Comparison of ENCODE assay signal across 25 cellular contexts in genomic region chr5:78995521-78995920, GRCh38.
"Had no signal": no experiment of that assay in that cellular context is flagged by ENCODE, and none has a peak within 500 bp of the region (broad histone marks: within the 10 kb centered on the region; RNA-seq: fewer than 3 reads in every experiment).

No MANE protein-coding gene starts in this region.

- H3K27ac ChIP-seq: ovary, parathyroid adenoma, psoas muscle, right lobe of liver, sigmoid colon, stomach, thoracic aorta, thyroid gland, tibial nerve, upper lobe of right lung, uterus had no signal

- H3K27me3 ChIP-seq: ovary, right lobe of liver, sigmoid colon, stomach, thyroid gland, tibial nerve, upper lobe of right lung, uterus had no signal

- H3K4me1 ChIP-seq: parathyroid adenoma, psoas muscle, right lobe of liver, sigmoid colon, stomach, thyroid gland, tibial nerve, upper lobe of right lung, uterus had no signal

- ATAC-seq: naive thymus-derived CD8-positive, alpha-beta T cell; natural killer cell treated with Interleukin-12 subunit alpha and Interleukin-12 subunit beta and Interleukin-15 and Interleukin-18, amount 100 ng/mL, for 72 hours; psoas muscle; right cardiac atrium; right lobe of liver; stimulated activated effector memory CD8-positive, alpha-beta T cell treated with anti-CD3 and anti-CD28 coated beads, Interleukin-12 subunit alpha, Interleukin-12 subunit beta, amount 100 ng/mL, for 72 hours; stimulated activated naive B cell treated with anti-CD40 and anti-IgM and Interleukin-4, amounts not matched to agents 10 μg/mL and 1 μg/mL and 100 μg/mL, for 72 hours; upper lobe of right lung had no signal

- H3K79me2 ChIP-seq: parathyroid adenoma had no signal

- FAIRE-seq: small intestine had no signal

- H3K9me3 ChIP-seq: ovary, psoas muscle, right lobe of liver, sigmoid colon, stomach, thoracic aorta, thyroid gland, tibial nerve, upper lobe of right lung, uterus had no signal

- H3K4me3 ChIP-seq: ovary, psoas muscle, right lobe of liver, sigmoid colon, stomach, thoracic aorta, thyroid gland, tibial nerve, upper lobe of right lung, uterus had no signal

- H3K36me3 ChIP-seq: ovary, right lobe of liver, sigmoid colon, stomach, thoracic aorta, thyroid gland, tibial nerve, upper lobe of right lung, uterus had no signal

- H2AFZ ChIP-seq: parathyroid adenoma had no signal

- H3K9ac ChIP-seq: parathyroid adenoma had no signal

- DNase-seq: naive thymus-derived CD8-positive, alpha-beta T cell; nephron progenitor cell; occipital lobe; ovary; posterior cingulate gyrus; psoas muscle; right cardiac atrium; right lobe of liver; sigmoid colon; small intestine; stimulated activated CD4-positive, alpha-beta T cell treated with anti-CD3 and anti-CD28 coated beads, Interleukin-15, amount 100 ng/mL, for 24 hours; stimulated activated CD4-positive, alpha-beta T cell treated with anti-CD3 and anti-CD28 coated beads, Interleukin-2, amount 100 ng/mL, for 24 hours; stimulated activated CD4-positive, alpha-beta T cell treated with anti-CD3 and anti-CD28 coated beads, Interleukin-2, amount 100 ng/mL, for 48 hours; stimulated activated CD4-positive, alpha-beta T cell treated with anti-CD3 and anti-CD28 coated beads, Interleukin-4, amount 100 ng/mL, for 24 hours; stimulated activated naive B cell treated with anti-CD40 and anti-IgM and Interleukin-4, amounts not matched to agents 10 μg/mL and 1 μg/mL and 100 μg/mL, for 72 hours; stimulated activated naive CD4-positive, alpha-beta T cell treated with Interleukin-2 at 50 U/mL for 16 hours; stomach; thyroid gland; upper lobe of right lung; uterus had no signal
